ENCODE assay signal across 16 cellular contexts in genomic region chr3:196599734-196600128, GRCh38.
"Had no signal": no experiment of that assay in that cellular context is flagged by ENCODE, and none has a peak within 500 bp of the region (broad histone marks: within the 10 kb centered on the region; RNA-seq: fewer than 3 reads in every experiment).

No MANE protein-coding gene starts in this region.

- DNase-seq: activated CD4-positive, alpha-beta T cell treated with anti-CD3 and anti-CD28 coated beads for 48 hours; activated CD4-positive, CD25-positive, alpha-beta regulatory T cell; activated CD8-positive, alpha-beta T cell treated with anti-CD3 and anti-CD28 coated beads for 36 hours; activated naive CD4-positive, alpha-beta T cell treated with anti-CD3 and anti-CD28 coated beads for 36 hours; activated T-cell treated with anti-CD3 and anti-CD28 coated beads, Interleukin-2, amount 50 U/mL, for 4 hours; nephron progenitor cell; occipital lobe; retina; stimulated activated CD4-positive, alpha-beta T cell treated with anti-CD3 and anti-CD28 coated beads, Interleukin-12 subunit alpha, Interleukin-12 subunit beta, amount 100 ng/mL, for 4 hours; stimulated activated CD4-positive, alpha-beta T cell treated with anti-CD3 and anti-CD28 coated beads, Interleukin-1b, Interleukin-23, amount 100 ng/mL, for 48 hours; stimulated activated CD8-positive, alpha-beta memory T cell treated with anti-CD3 and anti-CD28 coated beads, Interleukin-4, amount 100 ng/mL, for 48 hours; stimulated activated naive CD4-positive, alpha-beta T cell treated with Interleukin-2 at 50 U/mL for 16 hours; thyroid gland had no signal

- H3K4me1 ChIP-seq: ascending aorta, thyroid gland had no signal

- H3K27ac ChIP-seq: ascending aorta, coronary artery, thyroid gland had no signal

- H3K4me3 ChIP-seq: ascending aorta, coronary artery, lung, thyroid gland had no signal

- H3K36me3 ChIP-seq: ascending aorta, thyroid gland had no signal

- H3K9me3 ChIP-seq: ascending aorta, thyroid gland had no signal

- H3K27me3 ChIP-seq: ascending aorta, thyroid gland had no signal

- ATAC-seq: activated CD8-positive, alpha-beta T cell treated with anti-CD3 and anti-CD28 coated beads for 36 hours; activated T-cell treated with anti-CD3 and anti-CD28 coated beads, Interleukin-2, amount 50 U/mL, for 4 hours had no signal
